In genomic region chr2:222430071-222430470, GRCh38 we compare ENCODE assay signal across 29 cellular contexts. TPM values are rescaled to one million over a fixed set of nuclear protein-coding genes. Genes with fewer than 3 reads are reported as not detected.
"Had no signal": no experiment of that assay in that cellular context is flagged by ENCODE, and none has a peak within 500 bp of the region (broad histone marks: within the 10 kb centered on the region; RNA-seq: fewer than 3 reads in every experiment).

No MANE protein-coding gene starts in this region.

- H3K27me3 Mint-ChIP-seq: stimulated activated memory B cell treated with anti-CD40 and anti-IgM and Interleukin-4, amounts not matched to agents 10 μg/mL and 1 μg/mL and 100 μg/mL, for 72 hours had no signal

- DNase-seq: stimulated activated CD4-positive, alpha-beta T cell treated with anti-CD3 and anti-CD28 coated beads, Interleukin-2, amount 100 ng/mL, for 48 hours; stimulated activated CD4-positive, alpha-beta T cell treated with anti-CD3 and anti-CD28 coated beads, Interleukin-4, amount 100 ng/mL, for 1 hour; stimulated activated CD4-positive, alpha-beta T cell treated with anti-CD3 and anti-CD28 coated beads, Interleukin-4, amount 100 ng/mL, for 24 hours; stimulated activated CD4-positive, alpha-beta T cell treated with anti-CD3 and anti-CD28 coated beads, Interleukin-4, amount 100 ng/mL, for 4 hours; stimulated activated CD8-positive, alpha-beta memory T cell treated with anti-CD3 and anti-CD28 coated beads, Interleukin-4, amount 100 ng/mL, for 48 hours; stimulated activated naive B cell treated with anti-CD40 and anti-IgM and Interleukin-4, amounts not matched to agents 10 μg/mL and 1 μg/mL and 100 μg/mL, for 72 hours; stimulated activated naive CD4-positive, alpha-beta T cell; stimulated activated naive CD4-positive, alpha-beta T cell treated with Interleukin-2 at 50 U/mL for 16 hours; stimulated activated naive CD8-positive, alpha-beta T cell treated with anti-CD3 and anti-CD28 coated beads, Interleukin-15, amount 100 ng/mL, for 72 hours; stimulated activated naive CD8-positive, alpha-beta T cell treated with anti-CD3 and anti-CD28 coated beads, Interleukin-15, Interleukin-2, amounts not matched to agents 100 U/mL and 50 U/mL, for 24 hours; stomach; substantia nigra; testis; thyroid gland; tibial artery; transverse colon; trophoblast cell; upper lobe of left lung; upper lobe of right lung; uterus had no signal

- H3K4me3 ChIP-seq: stomach, suprapubic skin, testis, thoracic aorta, thyroid gland, tibial artery, tibial nerve, transverse colon, upper lobe of left lung, upper lobe of right lung, uterus, vagina had no signal

- H3K36me3 Mint-ChIP-seq: stimulated activated effector memory CD8-positive, alpha-beta T cell treated with anti-CD3 and anti-CD28 coated beads, Interleukin-12 subunit alpha, Interleukin-12 subunit beta, amount 100 ng/mL, for 72 hours had no signal

- FAIRE-seq: urothelium cell line had no signal

- H3K27ac ChIP-seq: stomach, suprapubic skin, testis, thoracic aorta, thyroid gland, tibial artery, tibial nerve, transverse colon, upper lobe of left lung, upper lobe of right lung, uterus, vagina had no signal

- H3K36me3 ChIP-seq: stomach, suprapubic skin, thoracic aorta, thyroid gland, tibial artery, tibial nerve, transverse colon, upper lobe of left lung, upper lobe of right lung, uterus, vagina had no signal

- ATAC-seq: stimulated activated effector memory CD8-positive, alpha-beta T cell treated with anti-CD3 and anti-CD28 coated beads, Interleukin-12 subunit alpha, Interleukin-12 subunit beta, amount 100 ng/mL, for 72 hours; stimulated activated memory B cell treated with anti-CD40 and anti-IgM and Interleukin-4, amounts not matched to agents 10 μg/mL and 1 μg/mL and 100 μg/mL, for 72 hours; stimulated activated naive B cell treated with anti-CD40 and anti-IgM and Interleukin-4, amounts not matched to agents 10 μg/mL and 1 μg/mL and 100 μg/mL, for 72 hours; stimulated activated naive CD8-positive, alpha-beta T cell treated with anti-CD3 and anti-CD28 coated beads, Interleukin-15, amount 100 ng/mL, for 72 hours; stimulated activated naive CD8-positive, alpha-beta T cell treated with anti-CD3 and anti-CD28 coated beads, Interleukin-15, Interleukin-2, amounts not matched to agents 100 U/mL and 50 U/mL, for 24 hours; upper lobe of right lung had no signal

- H3K4me3 Mint-ChIP-seq: stimulated activated effector memory CD8-positive, alpha-beta T cell treated with anti-CD3 and anti-CD28 coated beads, Interleukin-12 subunit alpha, Interleukin-12 subunit beta, amount 100 ng/mL, for 72 hours; stimulated activated memory B cell treated with anti-CD40 and anti-IgM and Interleukin-4, amounts not matched to agents 10 μg/mL and 1 μg/mL and 100 μg/mL, for 72 hours; stimulated activated naive B cell treated with anti-CD40 and anti-IgM and Interleukin-4, amounts not matched to agents 10 μg/mL and 1 μg/mL and 100 μg/mL, for 72 hours; stimulated activated naive CD8-positive, alpha-beta T cell treated with anti-CD3 and anti-CD28 coated beads, Interleukin-15, amount 100 ng/mL, for 72 hours; stimulated activated naive CD8-positive, alpha-beta T cell treated with anti-CD3 and anti-CD28 coated beads, Interleukin-15, Interleukin-2, amounts not matched to agents 100 ng/mL and 50 ng/mL, for 24 hours; type B pancreatic cell had no signal

- H3K4me1 ChIP-seq: testis, upper lobe of right lung, uterus had no signal

- H3K27me3 ChIP-seq: testis, thyroid gland, uterus, vagina had no signal

- H3K9me3 Mint-ChIP-seq: stimulated activated effector memory CD8-positive, alpha-beta T cell treated with anti-CD3 and anti-CD28 coated beads, Interleukin-12 subunit alpha, Interleukin-12 subunit beta, amount 100 ng/mL, for 72 hours; stimulated activated memory B cell treated with anti-CD40 and anti-IgM and Interleukin-4, amounts not matched to agents 10 μg/mL and 1 μg/mL and 100 μg/mL, for 72 hours had no signal

- H3K9me3 ChIP-seq: stomach, suprapubic skin, testis, thoracic aorta, thyroid gland, tibial artery, tibial nerve, transverse colon, upper lobe of left lung, upper lobe of right lung, uterus, vagina had no signal

- H3K27ac Mint-ChIP-seq: stimulated activated effector memory CD8-positive, alpha-beta T cell treated with anti-CD3 and anti-CD28 coated beads, Interleukin-12 subunit alpha, Interleukin-12 subunit beta, amount 100 ng/mL, for 72 hours; stimulated activated naive CD8-positive, alpha-beta T cell treated with anti-CD3 and anti-CD28 coated beads, Interleukin-15, amount 100 ng/mL, for 72 hours; stimulated activated naive CD8-positive, alpha-beta T cell treated with anti-CD3 and anti-CD28 coated beads, Interleukin-15, Interleukin-2, amounts not matched to agents 100 ng/mL and 50 ng/mL, for 24 hours; type B pancreatic cell had no signal

RNA-seq across cellular contexts. Expression of gene SGPP2, which starts 5.7 kb away (rescaled TPM):
- total RNA-seq: tibial nerve had no signal
